15 cellular contexts compared by ENCODE assay signal in genomic region chr13:114268344-114269280, GRCh38. TPM values are rescaled to one million over a fixed set of nuclear protein-coding genes. Genes with fewer than 3 reads are reported as not detected.
A peak's percentile ranks its signal among the peaks of the same experiment; 100 is the strongest.
DNase-seq lines count a peak whose midpoint lies in the region; ATAC-seq and TF ChIP-seq lines count a peak whose summit lies in the region.
"Had no signal": no experiment of that assay in that cellular context is flagged by ENCODE, and none has a peak within 500 bp of the region (broad histone marks: within the 10 kb centered on the region; RNA-seq: fewer than 3 reads in every experiment).

No MANE protein-coding gene starts in this region.

- H3K23ac ChIP-seq in trophoblast cell (ENCODE audit: low read length): no peak overlapping the region

- no peak overlapping the region for H3K14ac ChIP-seq in trophoblast cell (ENCODE audit: low read length)

- TF ChIP-seq CTCF in upper lobe of right lung (IDR thresholded peaks at IDR 0.05): no peak

- peak overlapping the region; percentile 11 for H3K27ac ChIP-seq in upper lobe of right lung
- no peak overlapping the region for H3K27ac ChIP-seq in trophoblast cell (ENCODE audit: low read depth, low read length)
- H3K27ac ChIP-seq: cardiac muscle cell, foreskin keratinocyte had no signal

- H3K79me2 ChIP-seq in trophoblast cell (ENCODE audit: control insufficient read depth, insufficient read depth, low read length, poor library complexity): no peaks in the 10 kb centered on the region

- H3K9ac ChIP-seq in trophoblast cell (ENCODE audit: low read length): no peak overlapping the region

- no peak for DNase-seq in activated naive CD4-positive, alpha-beta T cell treated with Interleukin-2 at 50 U/mL for 16 hours
- no peak for DNase-seq in T-helper 2 cell treated with Interferon-gamma antibody and Interleukin-4, amounts not matched to agents 5 μg/mL and 100 μg/mL, for 36 hours (ENCODE audit: low spot score)
- DNase-seq in effector memory CD8-positive, alpha-beta T cell: peak; percentile 10 to 26 (median 10)
- no peak for DNase-seq in upper lobe of right lung
- DNase-seq in trophoblast cell: no peak
- DNase-seq: activated CD4-positive, alpha-beta T cell treated with anti-CD3 and anti-CD28 coated beads for 1 hour; activated effector memory CD4-positive, alpha-beta T cell treated with anti-CD3 and anti-CD28 coated beads, Interleukin-2, amount 50 U/mL, for 16 hours; foreskin keratinocyte; mammary epithelial cell; NCI-H1694; NCI-H510A had no signal

- H3K4me3 Mint-ChIP-seq in activated naive CD4-positive, alpha-beta T cell treated with anti-CD3 and anti-CD28 coated beads, Interleukin-2, amount 50 U/mL, for 24 hours: peak overlapping the region; percentile 23
- H3K4me3 Mint-ChIP-seq in T-helper 2 cell treated with Interferon-gamma antibody and Interleukin-4, amounts not matched to agents 5 μg/mL and 100 μg/mL, for 36 hours: peak overlapping the region; percentile 19
- H3K4me3 Mint-ChIP-seq in effector memory CD8-positive, alpha-beta T cell: peak overlapping the region; percentile 72 to 81

- no peak overlapping the region for H4K12ac ChIP-seq in trophoblast cell (ENCODE audit: low read depth, low read length)

- H3K4me3 ChIP-seq in upper lobe of right lung (no peak overlapping the region), trophoblast cell (ENCODE audit: low read depth, low read length) (no peak overlapping the region)
- H3K4me3 ChIP-seq: cardiac muscle cell had no signal

- H3K36me3 ChIP-seq in upper lobe of right lung (peaks cover 89% of the 10 kb centered on the region), trophoblast cell (ENCODE audit: control insufficient read depth in 1 of 2, insufficient read depth in 2 of 2, low read length in 2 of 2) (peaks cover 30 to 61% of the 10 kb centered on the region in 2 experiments)

- intact Hi-C loops in upper lobe of right lung (cut with DNase I): no loop called here

- no peaks in the 10 kb centered on the region for H3K27me3 Mint-ChIP-seq in activated naive CD4-positive, alpha-beta T cell treated with anti-CD3 and anti-CD28 coated beads, Interleukin-2, amount 50 U/mL, for 24 hours
- no peaks in the 10 kb centered on the region for H3K27me3 Mint-ChIP-seq in T-helper 2 cell treated with Interferon-gamma antibody and Interleukin-4, amounts not matched to agents 5 μg/mL and 100 μg/mL, for 36 hours (ENCODE audit: low read depth)
- no peaks in the 10 kb centered on the region for H3K27me3 Mint-ChIP-seq in effector memory CD8-positive, alpha-beta T cell

- H3K36me3 Mint-ChIP-seq in activated naive CD4-positive, alpha-beta T cell treated with anti-CD3 and anti-CD28 coated beads, Interleukin-2, amount 50 U/mL, for 24 hours: peaks cover 31% of the 10 kb centered on the region
- H3K36me3 Mint-ChIP-seq in T-helper 2 cell treated with Interferon-gamma antibody and Interleukin-4, amounts not matched to agents 5 μg/mL and 100 μg/mL, for 36 hours (ENCODE audit: low read depth): peaks cover 63% of the 10 kb centered on the region
- H3K36me3 Mint-ChIP-seq in effector memory CD8-positive, alpha-beta T cell (ENCODE audit: insufficient read depth): peaks cover 45% of the 10 kb centered on the region

- H2BK5ac ChIP-seq in trophoblast cell (ENCODE audit: low read depth, low read length, poor library complexity): no peak overlapping the region

- no peaks in the 10 kb centered on the region for H3K4me1 ChIP-seq in upper lobe of right lung
- no peaks in the 10 kb centered on the region for H3K4me1 ChIP-seq in trophoblast cell (ENCODE audit: control insufficient read depth in 1 of 2, insufficient read depth in 2 of 2, low read length in 2 of 2)
- H3K4me1 ChIP-seq: foreskin keratinocyte had no signal

- H3K27ac Mint-ChIP-seq in activated naive CD4-positive, alpha-beta T cell treated with anti-CD3 and anti-CD28 coated beads, Interleukin-2, amount 50 U/mL, for 24 hours: peak overlapping the region; percentile 14
- peak overlapping the region; percentile 50 for H3K27ac Mint-ChIP-seq in T-helper 2 cell treated with Interferon-gamma antibody and Interleukin-4, amounts not matched to agents 5 μg/mL and 100 μg/mL, for 36 hours
- peak overlapping the region; percentile 87 to 89 for H3K27ac Mint-ChIP-seq in effector memory CD8-positive, alpha-beta T cell

- H3K18ac ChIP-seq in trophoblast cell (ENCODE audit: low read length): no peak overlapping the region

- no peak overlapping the region for H2BK120ac ChIP-seq in trophoblast cell (ENCODE audit: insufficient read depth, low read length, poor library complexity)

- H3K9me3 Mint-ChIP-seq in activated naive CD4-positive, alpha-beta T cell treated with anti-CD3 and anti-CD28 coated beads, Interleukin-2, amount 50 U/mL, for 24 hours: no peaks in the 10 kb centered on the region
- peaks cover 4% of the 10 kb centered on the region for H3K9me3 Mint-ChIP-seq in T-helper 2 cell treated with Interferon-gamma antibody and Interleukin-4, amounts not matched to agents 5 μg/mL and 100 μg/mL, for 36 hours
- no peaks in the 10 kb centered on the region for H3K9me3 Mint-ChIP-seq in effector memory CD8-positive, alpha-beta T cell

- H4K91ac ChIP-seq in trophoblast cell (ENCODE audit: low read depth, low read length): no peak overlapping the region

- H3K9me3 ChIP-seq in upper lobe of right lung: no peaks in the 10 kb centered on the region
- no peaks in the 10 kb centered on the region for H3K9me3 ChIP-seq in trophoblast cell (ENCODE audit: insufficient read depth, low read depth, low read length)

- H3K27me3 ChIP-seq in upper lobe of right lung: no peaks in the 10 kb centered on the region
- H3K27me3 ChIP-seq in trophoblast cell (ENCODE audit: insufficient read depth, low read length): no peaks in the 10 kb centered on the region
- H3K27me3 ChIP-seq: cardiac muscle cell, foreskin keratinocyte had no signal

- no CpG with 5 or more reads among the region's 6 CpGs for WGBS in trophoblast cell (ENCODE audit: extremely low coverage, insufficient coverage, insufficient read length)

- H3K4ac ChIP-seq in trophoblast cell (ENCODE audit: low read depth, low read length): no peak overlapping the region

- H3K4me2 ChIP-seq in trophoblast cell (ENCODE audit: low read length): no peak overlapping the region

- H2AK5ac ChIP-seq in trophoblast cell (ENCODE audit: low read length): no peak overlapping the region

- no peak overlapping the region for H4K8ac ChIP-seq in trophoblast cell (ENCODE audit: low read depth, low read length)

- no peaks in the 10 kb centered on the region for H3K79me1 ChIP-seq in trophoblast cell (ENCODE audit: low read length)

- no peak overlapping the region for H2BK12ac ChIP-seq in trophoblast cell (ENCODE audit: low read length)

- peak; percentile 77 for ATAC-seq in effector memory CD8-positive, alpha-beta T cell (replicated peaks)
- ATAC-seq in upper lobe of right lung (peak; percentile 20), HG03571 (IDR thresholded peaks at IDR 0.05; ENCODE audit: unreplicated experiment) (no peak), HG02588 (IDR thresholded peaks at IDR 0.05; ENCODE audit: unreplicated experiment) (no peak)
- ATAC-seq: foreskin keratinocyte had no signal

- H3K4me1 Mint-ChIP-seq in activated naive CD4-positive, alpha-beta T cell treated with anti-CD3 and anti-CD28 coated beads, Interleukin-2, amount 50 U/mL, for 24 hours: peaks cover 18% of the 10 kb centered on the region
- H3K4me1 Mint-ChIP-seq in T-helper 2 cell treated with Interferon-gamma antibody and Interleukin-4, amounts not matched to agents 5 μg/mL and 100 μg/mL, for 36 hours (ENCODE audit: low read depth): peaks cover 12% of the 10 kb centered on the region
- peaks cover 36 to 43% of the 10 kb centered on the region in 2 donors for H3K4me1 Mint-ChIP-seq in effector memory CD8-positive, alpha-beta T cell (ENCODE audit: low read depth in 2 of 2)

- H2AFZ ChIP-seq in trophoblast cell (ENCODE audit: insufficient read depth, low read length, poor library complexity): no peak overlapping the region

RNA-seq across cellular contexts. Expression of gene UPF3A, which starts 12.8 kb away (rescaled TPM):
- total RNA-seq in upper lobe of right lung: 35.6 TPM
- 52.6 and 53.2 TPM in 2 replicates for polyA plus RNA-seq in trophoblast cell (2013)

RNA-seq across cellular contexts. Expression of gene CDC16, which starts 33.9 kb away (rescaled TPM):
- total RNA-seq in upper lobe of right lung: 65.5 TPM
- 48.8 and 50.6 TPM in 2 replicates for polyA plus RNA-seq in trophoblast cell (2013)

RNA-seq across cellular contexts. Expression of gene CHAMP1, which starts 45.7 kb away (rescaled TPM):
- total RNA-seq in upper lobe of right lung: 17.8 TPM
- polyA plus RNA-seq in trophoblast cell (2013): 21.9 and 22.6 TPM in 2 replicates

Comparison
In these comparisons a context has a peak if more than half of its experiments do, and no peak if none do; other contexts are left out.
1. H3K27ac Mint-ChIP-seq: peak in every context shown above with its lines; median percentile 88 in effector memory CD8-positive, alpha-beta T cell; 50 in T-helper 2 cell treated with Interferon-gamma antibody and Interleukin-4, amounts not matched to agents 5 μg/mL and 100 μg/mL, for 36 hours; 14 in activated naive CD4-positive, alpha-beta T cell treated with anti-CD3 and anti-CD28 coated beads, Interleukin-2, amount 50 U/mL, for 24 hours.
2. H3K4me3 Mint-ChIP-seq: peak in every context shown above with its lines; median percentile 76 in effector memory CD8-positive, alpha-beta T cell; 23 in activated naive CD4-positive, alpha-beta T cell treated with anti-CD3 and anti-CD28 coated beads, Interleukin-2, amount 50 U/mL, for 24 hours; 19 in T-helper 2 cell treated with Interferon-gamma antibody and Interleukin-4, amounts not matched to agents 5 μg/mL and 100 μg/mL, for 36 hours.
3. DNase-seq: peak in effector memory CD8-positive, alpha-beta T cell (3 of 3); none in activated naive CD4-positive, alpha-beta T cell treated with Interleukin-2 at 50 U/mL for 16 hours (single experiment), T-helper 2 cell treated with Interferon-gamma antibody and Interleukin-4, amounts not matched to agents 5 μg/mL and 100 μg/mL, for 36 hours (single experiment), upper lobe of right lung (single experiment) and trophoblast cell (0 of 2).
4. ATAC-seq: peak in effector memory CD8-positive, alpha-beta T cell (single experiment) and upper lobe of right lung (single experiment); none in HG03571 (single experiment) and HG02588 (single experiment).